In genomic region chr22:36032611-36033010, GRCh38 we compare ENCODE assay signal across 34 cellular contexts.
"Had no signal": no experiment of that assay in that cellular context is flagged by ENCODE, and none has a peak within 500 bp of the region (broad histone marks: within the 10 kb centered on the region; RNA-seq: fewer than 3 reads in every experiment).

No MANE protein-coding gene starts in this region.

- H3K4me3 ChIP-seq: MG63 had no signal

- H3K9me3 ChIP-seq: MG63 had no signal

- DNase-seq: Karpas-422, Kasumi-1, MG63, MM.1S, MV-4-11, NCI-H1048, NCI-H1092, NCI-H1092 treated with DMSO at 0.1 percent for 48 hours, NCI-H1105, NCI-H1105 treated with DMSO at 0.1 percent for 48 hours, NCI-H1417, NCI-H1417 treated with DMSO at 0.1 percent for 48 hours, NCI-H1436, NCI-H1436 treated with DMSO at 0.1 percent for 48 hours, NCI-H146, NCI-H1694, NCI-H1694 treated with DMSO at 0.1 percent for 48 hours, NCI-H187, NCI-H187 treated with DMSO at 0.1 percent for 48 hours, NCI-H1930, NCI-H2029, NCI-H2029 treated with DMSO at 0.1 percent for 48 hours, NCI-H2081, NCI-H2081 treated with DMSO at 0.1 percent for 48 hours, NCI-H2107, NCI-H2171, NCI-H2171 treated with DMSO at 0.1 percent for 48 hours, NCI-H2227 treated with DMSO at 0.1 percent for 48 hours, NCI-H226, NCI-H345, NCI-H446, NCI-H446 treated with DMSO at 0.1 percent for 48 hours, NCI-H510A had no signal

- H3K4me2 ChIP-seq: KMS-11 had no signal

- H3K9ac ChIP-seq: KMS-11 had no signal

- H3K27ac ChIP-seq: KMS-11 had no signal

- H3K27me3 ChIP-seq: MG63 had no signal

- H3K36me3 ChIP-seq: MG63 had no signal
